Comparison of ENCODE assay signal across 5 cellular contexts in the genomic region with DNA sequence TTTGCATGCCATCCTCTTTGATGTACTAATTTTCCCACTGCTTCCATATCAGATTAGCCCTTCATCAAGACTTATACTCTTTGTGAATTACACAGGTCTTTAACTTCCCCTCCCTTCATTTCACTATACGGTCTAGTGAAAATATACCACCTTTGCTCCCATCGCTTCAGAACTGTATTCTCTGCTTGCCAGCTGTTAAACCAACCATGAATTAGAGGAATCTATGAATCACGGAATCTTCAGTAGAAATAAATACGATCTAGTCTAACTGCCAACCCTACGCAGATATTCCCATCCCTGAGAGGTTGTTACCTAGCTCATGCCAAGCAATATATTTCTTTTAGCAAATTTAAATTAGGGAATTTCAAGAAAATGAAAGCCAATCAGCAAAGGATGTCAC.
"Had no signal": no experiment of that assay in that cellular context is flagged by ENCODE, and none has a peak within 500 bp of the region (broad histone marks: within the 10 kb centered on the region; RNA-seq: fewer than 3 reads in every experiment).

No MANE protein-coding gene starts in this region.

- H3K4me3 Mint-ChIP-seq: GM23338, H9 had no signal

- H3K27ac Mint-ChIP-seq: GM23338, H9 had no signal

- H3K4me1 Mint-ChIP-seq: GM23338, H9 had no signal

- DNase-seq: H9, HCEC 1CT, IMR-90 had no signal

- H3K4me3 ChIP-seq: GM23338, K562 had no signal
